12 cellular contexts compared by ENCODE assay signal in genomic region chr3:127170794-127171193, GRCh38. TPM values are rescaled to one million over a fixed set of nuclear protein-coding genes. Genes with fewer than 3 reads are reported as not detected.
A peak's percentile ranks its signal among the peaks of the same experiment; 100 is the strongest.
DNase-seq lines count a peak whose midpoint lies in the region; ATAC-seq, FAIRE-seq and TF ChIP-seq lines count a peak whose summit lies in the region.
"Had no signal": no experiment of that assay in that cellular context is flagged by ENCODE, and none has a peak within 500 bp of the region (broad histone marks: within the 10 kb centered on the region; RNA-seq: fewer than 3 reads in every experiment).

No MANE protein-coding gene starts in this region.

- intact Hi-C loops in esophagus muscularis mucosa (cut with DNase I) = no loop called here

- H3K27me3 Mint-ChIP-seq in neural progenitor cell (ENCODE audit: insufficient read depth, low read depth) (peaks cover 13% of the 10 kb centered on the region), immature natural killer cell (ENCODE audit: low read depth in 3 of 3) (peaks cover 7 to 15% (median 8%) of the 10 kb centered on the region in 3 donors)

- in situ Hi-C loops in G401 (cut with HindIII; ENCODE audit: low sequenced_read_pairs) = no loop called here

- H3K9ac ChIP-seq in neural progenitor cell = no peak overlapping the region

- no peaks in the 10 kb centered on the region for H3K9me3 Mint-ChIP-seq in neural progenitor cell
- H3K9me3 Mint-ChIP-seq in immature natural killer cell = peaks cover 0 to 3% (median 0%) of the 10 kb centered on the region in 6 donors

- no peak overlapping the region for H3K27ac Mint-ChIP-seq in neural progenitor cell
- no peak overlapping the region for H3K27ac Mint-ChIP-seq in immature natural killer cell

- H3K79me2 ChIP-seq in neural progenitor cell (ENCODE audit: low read depth) = no peaks in the 10 kb centered on the region

- H3K4me3 ChIP-seq in cardiac fibroblast (replicated peaks in 1 of 2; ENCODE audit: low read depth in 2 of 2, low read length in 2 of 2) (no peak overlapping the region), neural progenitor cell (no peak overlapping the region), small intestine (ENCODE audit: low read depth in 1 of 2, low read length in 2 of 2) (no peak overlapping the region), esophagus muscularis mucosa (no peak overlapping the region)
- H3K4me3 ChIP-seq: GM12878, PC-9 had no signal

- H3K4me1 Mint-ChIP-seq in neural progenitor cell (peaks cover 34% of the 10 kb centered on the region), immature natural killer cell (peaks cover 0 to 2% of the 10 kb centered on the region in 2 donors)

- TF ChIP-seq CTCF in cardiac fibroblast (IDR thresholded peaks at IDR 0.05; ENCODE audit: low read depth, low read length) (no peak), neural progenitor cell (IDR thresholded peaks at IDR 0.05) (no peak), esophagus muscularis mucosa (IDR thresholded peaks at IDR 0.05) (no peak)

- ATAC-seq in HG03039 (IDR thresholded peaks at IDR 0.05; ENCODE audit: unreplicated experiment) = no peak
- ATAC-seq: GM12878 had no signal

- DNase-seq in G401 (ENCODE audit: low spot score) (peak; percentile 93), NCI-H2029 treated with DMSO at 0.1 percent for 48 hours (lab: John Stamatoyannopoulos, UW) (peak; percentile 37), cardiac fibroblast (ENCODE audit: low read depth in 2 of 2) (peak; percentile 20 to 59), neural progenitor cell (ENCODE audit: low spot score) (peak; percentile 51), immature natural killer cell (no peak), small intestine (no peak), esophagus muscularis mucosa (ENCODE audit: extremely low spot score) (no peak)
- DNase-seq: naive B cell had no signal

- H3K9me3 ChIP-seq in neural progenitor cell (ENCODE audit: low read depth) = no peaks in the 10 kb centered on the region
- no peaks in the 10 kb centered on the region for H3K9me3 ChIP-seq in small intestine (ENCODE audit: control insufficient read depth, low read depth)
- no peaks in the 10 kb centered on the region for H3K9me3 ChIP-seq in esophagus muscularis mucosa

- H3K27ac ChIP-seq in neural progenitor cell = no peak overlapping the region
- H3K27ac ChIP-seq in small intestine (ENCODE audit: low read depth in 1 of 2, low read length in 1 of 2) = no peak overlapping the region
- no peak overlapping the region for H3K27ac ChIP-seq in esophagus muscularis mucosa (replicated peaks in 1 of 4)
- H3K27ac ChIP-seq: PC-9 had no signal

- no peak overlapping the region for H3K4me2 ChIP-seq in neural progenitor cell
- H3K4me2 ChIP-seq: PC-9 had no signal

- H2AFZ ChIP-seq in neural progenitor cell (replicated peaks) = no peak overlapping the region
- H2AFZ ChIP-seq: PC-9 had no signal

- H3K36me3 ChIP-seq in neural progenitor cell (no peaks in the 10 kb centered on the region), small intestine (ENCODE audit: control insufficient read depth in 2 of 2, insufficient read depth in 2 of 2, low read length in 2 of 2) (no peaks in the 10 kb centered on the region), esophagus muscularis mucosa (no peaks in the 10 kb centered on the region)

- no peak for TF ChIP-seq POLR2A in esophagus muscularis mucosa (IDR thresholded peaks at IDR 0.05; ENCODE audit: low read depth)

- H3K36me3 Mint-ChIP-seq in neural progenitor cell (no peaks in the 10 kb centered on the region), immature natural killer cell (no peaks in the 10 kb centered on the region)
- H3K36me3 Mint-ChIP-seq: naive B cell had no signal

- 38 to 48% (median 47%) methylated on average over 7 of the region's 7 CpGs for WGBS in small intestine, 3 donors
- 38% methylated on average over 7 of the region's 7 CpGs for WGBS in esophagus muscularis mucosa

- no peaks in the 10 kb centered on the region for H4K20me1 ChIP-seq in neural progenitor cell (ENCODE audit: low read depth)

- H3K27me3 ChIP-seq in neural progenitor cell (no peaks in the 10 kb centered on the region), small intestine (ENCODE audit: control insufficient read depth in 2 of 2, insufficient read depth in 2 of 2, low read length in 2 of 2) (peaks cover 0 to 4% of the 10 kb centered on the region in 2 donors), esophagus muscularis mucosa (peaks cover 0 to 61% (median 0%) of the 10 kb centered on the region in 4 donors)

- no peak for TF ChIP-seq EP300 in esophagus muscularis mucosa (IDR thresholded peaks at IDR 0.05)

- H3K4me3 Mint-ChIP-seq in neural progenitor cell (no peak overlapping the region), immature natural killer cell (no peak overlapping the region)
- H3K4me3 Mint-ChIP-seq: naive B cell had no signal

- H3K4me1 ChIP-seq in neural progenitor cell (no peaks in the 10 kb centered on the region), small intestine (ENCODE audit: control insufficient read depth in 2 of 2, insufficient read depth in 1 of 2, low read depth in 1 of 2, low read length in 1 of 2) (no peaks in the 10 kb centered on the region), esophagus muscularis mucosa (peaks cover 0 to 7% (median 6%) of the 10 kb centered on the region in 4 donors)

- no peak for FAIRE-seq in small intestine (lab: Jason Lieb, UNC)
- FAIRE-seq: endometrium, GM12878 had no signal

- no peaks in the 10 kb centered on the region for H3F3A ChIP-seq in neural progenitor cell (ENCODE audit: low read depth)

RNA-seq across cellular contexts. Expression of gene PRR23E, which starts 22.1 kb away (rescaled TPM):
- not detected in 2 replicates for total RNA-seq in G401 (2014; rRNA removed; shearing (Covaris generic))
- total RNA-seq in neural progenitor cell (ENCODE audit: low replicate concordance) (not detected in 2 replicates), esophagus muscularis mucosa (not detected)
- polyA plus RNA-seq in immature natural killer cell (not detected), small intestine (not detected)
- total RNA-seq: GM12878, PC-9 had no signal
- polyA plus RNA-seq: GM12878 had no signal

Comparison
In these comparisons a context has a peak if more than half of its experiments do, and no peak if none do; other contexts are left out.
1. DNase-seq: peak in G401 (single experiment), NCI-H2029 treated with DMSO at 0.1 percent for 48 hours (single experiment), cardiac fibroblast (2 of 2) and neural progenitor cell (single experiment); none in immature natural killer cell (0 of 3), small intestine (single experiment) and esophagus muscularis mucosa (single experiment).